Comparison of ENCODE assay signal across 8 cellular contexts in the genomic region with DNA sequence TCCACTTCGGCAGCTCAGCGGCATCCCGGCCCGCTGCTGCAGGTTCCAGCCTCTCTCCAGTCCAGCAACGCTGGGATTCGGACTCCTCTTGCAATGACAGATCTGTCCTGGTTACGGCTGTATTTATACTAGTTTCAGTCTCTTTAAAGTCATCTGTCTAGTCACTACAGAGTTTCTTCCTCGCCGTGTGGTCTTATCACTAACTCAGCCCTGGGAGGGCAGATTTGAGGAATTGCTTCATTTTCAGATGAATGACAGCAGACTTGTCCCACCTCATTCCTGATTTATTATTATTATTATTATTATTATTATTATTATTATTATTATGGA. TPM values are rescaled to one million over a fixed set of nuclear protein-coding genes. Genes with fewer than 3 reads are reported as not detected.
DNase-seq lines count a peak whose midpoint lies in the region; ATAC-seq and TF ChIP-seq lines count a peak whose summit lies in the region.

No MANE protein-coding gene starts in this region.

- CTCF ChIA-PET in activated CD8-positive, alpha-beta T cell treated with anti-CD3 and anti-CD28 coated beads, Interleukin-2, amount 10 ng/mL, durations not matched to agents 7 days and 5 days (lab: Charles Lee) = no interaction called here

- no peak for DNase-seq in T-helper 2 cell treated with Interferon-gamma antibody and Interleukin-4, amounts not matched to agents 5 μg/mL and 100 μg/mL, for 36 hours (ENCODE audit: low spot score)
- DNase-seq in T-helper 2 cell = no peak
- DNase-seq in activated CD8-positive, alpha-beta T cell treated with anti-CD3 and anti-CD28 coated beads, Interleukin-2, amount 10 ng/mL, durations not matched to agents 7 days and 5 days = no peak
- DNase-seq in immature natural killer cell = no peak
- no peak for DNase-seq in suprapubic skin (ENCODE audit: low spot score in 2 of 2)
- DNase-seq in kidney glomerular epithelial cell (lab: John Stamatoyannopoulos, UW) = no peak

- H3K9me3 ChIP-seq in suprapubic skin = no peaks in the 10 kb centered on the region

- peaks cover 35% of the 10 kb centered on the region for H3K4me1 ChIP-seq in suprapubic skin

- TF ChIP-seq CTCF in suprapubic skin (IDR thresholded peaks at IDR 0.05) = no peak

- H3K4me3 Mint-ChIP-seq in T-helper 2 cell treated with Interferon-gamma antibody and Interleukin-4, amounts not matched to agents 5 μg/mL and 100 μg/mL, for 36 hours = peak overlapping the region; percentile 59
- peak overlapping the region; percentile 54 for H3K4me3 Mint-ChIP-seq in activated CD8-positive, alpha-beta T cell treated with anti-CD3 and anti-CD28 coated beads, Interleukin-2, amount 10 ng/mL, durations not matched to agents 7 days and 5 days
- H3K4me3 Mint-ChIP-seq in immature natural killer cell = peak overlapping the region; percentile 34 to 71 (median 56)

- H3K27me3 ChIP-seq in suprapubic skin = peaks cover 25% of the 10 kb centered on the region

- no peak overlapping the region for H3K27ac Mint-ChIP-seq in T-helper 2 cell treated with Interferon-gamma antibody and Interleukin-4, amounts not matched to agents 5 μg/mL and 100 μg/mL, for 36 hours
- no peak overlapping the region for H3K27ac Mint-ChIP-seq in activated CD8-positive, alpha-beta T cell treated with anti-CD3 and anti-CD28 coated beads, Interleukin-2, amount 10 ng/mL, durations not matched to agents 7 days and 5 days
- no peak overlapping the region for H3K27ac Mint-ChIP-seq in immature natural killer cell

- H3K9me3 Mint-ChIP-seq in T-helper 2 cell treated with Interferon-gamma antibody and Interleukin-4, amounts not matched to agents 5 μg/mL and 100 μg/mL, for 36 hours = no peaks in the 10 kb centered on the region
- H3K9me3 Mint-ChIP-seq in activated CD8-positive, alpha-beta T cell treated with anti-CD3 and anti-CD28 coated beads, Interleukin-2, amount 10 ng/mL, durations not matched to agents 7 days and 5 days (ENCODE audit: insufficient read depth) = no peaks in the 10 kb centered on the region
- H3K9me3 Mint-ChIP-seq in immature natural killer cell = peaks cover 0 to 2% (median 0%) of the 10 kb centered on the region in 6 donors

- 7% methylated on average over 9 of the region's 9 CpGs for WGBS in suprapubic skin

- H3K4me1 Mint-ChIP-seq in T-helper 2 cell treated with Interferon-gamma antibody and Interleukin-4, amounts not matched to agents 5 μg/mL and 100 μg/mL, for 36 hours (ENCODE audit: low read depth) = peaks cover 12% of the 10 kb centered on the region
- H3K4me1 Mint-ChIP-seq in activated CD8-positive, alpha-beta T cell treated with anti-CD3 and anti-CD28 coated beads, Interleukin-2, amount 10 ng/mL, durations not matched to agents 7 days and 5 days (ENCODE audit: low read depth) = peaks cover 16% of the 10 kb centered on the region
- peaks cover 14 to 18% of the 10 kb centered on the region in 2 donors for H3K4me1 Mint-ChIP-seq in immature natural killer cell

- H3K27ac ChIP-seq in suprapubic skin = no peak overlapping the region

- no peak for TF ChIP-seq EP300 in suprapubic skin (IDR thresholded peaks at IDR 0.05)

- no peaks in the 10 kb centered on the region for H3K36me3 ChIP-seq in suprapubic skin

- peaks cover 74% of the 10 kb centered on the region for H3K27me3 Mint-ChIP-seq in T-helper 2 cell treated with Interferon-gamma antibody and Interleukin-4, amounts not matched to agents 5 μg/mL and 100 μg/mL, for 36 hours (ENCODE audit: low read depth)
- H3K27me3 Mint-ChIP-seq in activated CD8-positive, alpha-beta T cell treated with anti-CD3 and anti-CD28 coated beads, Interleukin-2, amount 10 ng/mL, durations not matched to agents 7 days and 5 days (ENCODE audit: low read depth) = peaks cover 65% of the 10 kb centered on the region
- H3K27me3 Mint-ChIP-seq in immature natural killer cell (ENCODE audit: low read depth in 3 of 3) = peaks cover 19 to 28% (median 22%) of the 10 kb centered on the region in 3 donors

- no peaks in the 10 kb centered on the region for H3K36me3 Mint-ChIP-seq in T-helper 2 cell treated with Interferon-gamma antibody and Interleukin-4, amounts not matched to agents 5 μg/mL and 100 μg/mL, for 36 hours (ENCODE audit: low read depth)
- H3K36me3 Mint-ChIP-seq in activated CD8-positive, alpha-beta T cell treated with anti-CD3 and anti-CD28 coated beads, Interleukin-2, amount 10 ng/mL, durations not matched to agents 7 days and 5 days (ENCODE audit: low read depth) = peaks cover 4% of the 10 kb centered on the region
- H3K36me3 Mint-ChIP-seq in immature natural killer cell = no peaks in the 10 kb centered on the region

- H3K4me3 ChIP-seq in suprapubic skin = peak overlapping the region; percentile 87

- no peak for ATAC-seq in activated CD8-positive, alpha-beta T cell treated with anti-CD3 and anti-CD28 coated beads, Interleukin-2, amount 10 ng/mL, durations not matched to agents 7 days and 5 days
- no peak for ATAC-seq in GM18861 (IDR thresholded peaks at IDR 0.05; ENCODE audit: unreplicated experiment)
- no peak for ATAC-seq in GM21360 (IDR thresholded peaks at IDR 0.05; ENCODE audit: unreplicated experiment)

- no peak for TF ChIP-seq POLR2A in suprapubic skin (IDR thresholded peaks at IDR 0.05)

- POLR2A ChIA-PET in activated CD8-positive, alpha-beta T cell treated with anti-CD3 and anti-CD28 coated beads, Interleukin-2, amount 10 ng/mL, durations not matched to agents 7 days and 5 days (lab: Charles Lee) = no interaction called here

RNA-seq across cellular contexts. Expression of gene KLHL29, which starts 2.2 kb away (rescaled TPM):
- total RNA-seq in activated CD8-positive, alpha-beta T cell treated with anti-CD3 and anti-CD28 coated beads, Interleukin-2, amount 10 ng/mL, durations not matched to agents 7 days and 5 days = 1 to 10 TPM; 4.1 to 4.4 TPM
- polyA plus RNA-seq in immature natural killer cell = under 1 TPM in 2 of 3 donors, not detected in 1; 0.02 to 0.41 TPM
- 10 to 100 TPM; 17.1 to 30.8 (median 20.7) TPM for total RNA-seq in suprapubic skin
